ENCODE assay signal across 1 cellular context in the genomic region with DNA sequence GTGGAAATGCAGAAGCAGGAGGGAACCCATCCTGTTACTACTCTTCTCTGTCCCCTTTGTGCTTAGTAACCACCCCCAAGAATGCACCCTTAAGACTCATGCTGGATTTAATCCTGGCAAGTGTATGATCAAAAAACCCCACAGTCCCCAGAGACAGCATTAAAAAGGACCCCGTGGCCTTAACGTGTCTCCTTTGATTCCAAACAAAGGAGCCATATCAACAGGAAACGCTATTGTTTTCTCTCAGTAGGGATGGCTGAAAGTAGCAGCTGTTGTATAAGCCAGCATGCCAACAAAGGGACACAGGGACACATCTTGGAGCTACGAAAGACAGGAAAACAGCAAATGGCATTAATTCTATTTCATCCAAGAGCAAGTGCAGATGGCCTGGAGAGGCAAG.
TF ChIP-seq lines count a peak whose summit lies in the region.

No MANE protein-coding gene starts in this region.

TF ChIP-seq in A549, 52 proteins besides CTCF, POLR2A, EP300 and RAD21 (continued from another document):
- TF ChIP-seq HOXA7 (CRISPR knock-in tag; IDR thresholded peaks at IDR 0.05) (no peak), ZSCAN20 (CRISPR knock-in tag; IDR thresholded peaks at IDR 0.05) (no peak), MAFK (IDR thresholded peaks at IDR 0.05; ENCODE audit: partially characterized antibody) (no peak), CBX8 (IDR thresholded peaks at IDR 0.05) (no peak), TFCP2L1 (CRISPR knock-in tag; IDR thresholded peaks at IDR 0.05) (no peak), HOXB13 (CRISPR knock-in tag; IDR thresholded peaks at IDR 0.05; ENCODE audit: low read depth) (no peak)
- TF ChIP-seq, protein P1, sequence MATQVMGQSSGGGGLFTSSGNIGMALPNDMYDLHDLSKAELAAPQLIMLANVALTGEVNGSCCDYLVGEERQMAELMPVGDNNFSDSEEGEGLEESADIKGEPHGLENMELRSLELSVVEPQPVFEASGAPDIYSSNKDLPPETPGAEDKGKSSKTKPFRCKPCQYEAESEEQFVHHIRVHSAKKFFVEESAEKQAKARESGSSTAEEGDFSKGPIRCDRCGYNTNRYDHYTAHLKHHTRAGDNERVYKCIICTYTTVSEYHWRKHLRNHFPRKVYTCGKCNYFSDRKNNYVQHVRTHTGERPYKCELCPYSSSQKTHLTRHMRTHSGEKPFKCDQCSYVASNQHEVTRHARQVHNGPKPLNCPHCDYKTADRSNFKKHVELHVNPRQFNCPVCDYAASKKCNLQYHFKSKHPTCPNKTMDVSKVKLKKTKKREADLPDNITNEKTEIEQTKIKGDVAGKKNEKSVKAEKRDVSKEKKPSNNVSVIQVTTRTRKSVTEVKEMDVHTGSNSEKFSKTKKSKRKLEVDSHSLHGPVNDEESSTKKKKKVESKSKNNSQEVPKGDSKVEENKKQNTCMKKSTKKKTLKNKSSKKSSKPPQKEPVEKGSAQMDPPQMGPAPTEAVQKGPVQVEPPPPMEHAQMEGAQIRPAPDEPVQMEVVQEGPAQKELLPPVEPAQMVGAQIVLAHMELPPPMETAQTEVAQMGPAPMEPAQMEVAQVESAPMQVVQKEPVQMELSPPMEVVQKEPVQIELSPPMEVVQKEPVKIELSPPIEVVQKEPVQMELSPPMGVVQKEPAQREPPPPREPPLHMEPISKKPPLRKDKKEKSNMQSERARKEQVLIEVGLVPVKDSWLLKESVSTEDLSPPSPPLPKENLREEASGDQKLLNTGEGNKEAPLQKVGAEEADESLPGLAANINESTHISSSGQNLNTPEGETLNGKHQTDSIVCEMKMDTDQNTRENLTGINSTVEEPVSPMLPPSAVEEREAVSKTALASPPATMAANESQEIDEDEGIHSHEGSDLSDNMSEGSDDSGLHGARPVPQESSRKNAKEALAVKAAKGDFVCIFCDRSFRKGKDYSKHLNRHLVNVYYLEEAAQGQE (IDR thresholded peaks at IDR 0.05): no peak
TF ChIP-seq in A549: peak in this region for 0.
